ENCODE assay signal across 26 cellular contexts in genomic region chr3:122988507-122988906, GRCh38. TPM values are rescaled to one million over a fixed set of nuclear protein-coding genes. Genes with fewer than 3 reads are reported as not detected.
DNase-seq lines count a peak whose midpoint lies in the region; ATAC-seq and TF ChIP-seq lines count a peak whose summit lies in the region.
"Had no signal": no experiment of that assay in that cellular context is flagged by ENCODE, and none has a peak within 500 bp of the region (broad histone marks: within the 10 kb centered on the region; RNA-seq: fewer than 3 reads in every experiment).

No MANE protein-coding gene starts in this region.

- H4K20me1 ChIP-seq in BLaER1 (no peaks in the 10 kb centered on the region), GM23338 (replicated peaks; ENCODE audit: insufficient read depth) (no peaks in the 10 kb centered on the region)

- H2AFZ ChIP-seq in GM23338, result no peak overlapping the region
- H2AFZ ChIP-seq: PC-9 had no signal

- H3K4me1 ChIP-seq in BLaER1 (peaks cover 91% of the 10 kb centered on the region), GM23338 (ENCODE audit: insufficient read depth) (peaks cover 57% of the 10 kb centered on the region), heart left ventricle (peaks cover 0 to 51% (median 24%) of the 10 kb centered on the region in 12 donors)
- H3K4me1 ChIP-seq: adrenal gland, body of pancreas, upper lobe of left lung had no signal

- H3K4me2 ChIP-seq in BLaER1 (peak overlapping the region; percentile 62), GM23338 (peak overlapping the region; percentile 64)
- H3K4me2 ChIP-seq: PC-9 had no signal

- in situ Hi-C loops in ACHN (cut with HindIII; ENCODE audit: low pct_ligation_motif_present, low pct_unique_long_range_greater_than_20kb, low sequenced_read_pairs), result no loop called here

- no peaks in the 10 kb centered on the region; the same call in 2 of the 3 replicates for H3K36me3 Mint-ChIP-seq in GM23338 (ENCODE audit: low read depth)
- H3K36me3 Mint-ChIP-seq: stimulated activated memory B cell treated with anti-CD40 and anti-IgM and Interleukin-4, amounts not matched to agents 10 μg/mL and 1 μg/mL and 100 μg/mL, for 72 hours had no signal

- H3K27me3 Mint-ChIP-seq in GM23338 (ENCODE audit: insufficient read depth, low read depth, poor library complexity), result peaks cover 15% of the 10 kb centered on the region

- 44 to 59% (median 51%) methylated on average over 4 to 5 of the region's 5 CpGs for WGBS in heart left ventricle, 4 donors

- H3K9me3 Mint-ChIP-seq in GM23338, result no peaks in the 10 kb centered on the region
- H3K9me3 Mint-ChIP-seq: activated B cell treated with CpG ODN at 0.5 μM for 24 hours; activated T-cell treated with anti-CD3 and anti-CD28 coated beads, Interleukin-2, amount 50 U/mL, for 4 hours; stimulated activated memory B cell treated with anti-CD40 and anti-IgM and Interleukin-4, amounts not matched to agents 10 μg/mL and 1 μg/mL and 100 μg/mL, for 72 hours had no signal

- DNase-seq in GM23338 (ENCODE audit: low spot score), result no peak
- peak; percentile 62 for DNase-seq in NCI-H82 treated with DMSO at 0.1 percent for 48 hours (lab: John Stamatoyannopoulos, UW; ENCODE audit: unreplicated experiment)
- DNase-seq in heart left ventricle, result peak in 3 of 5 donors; percentile 39 to 75 (median 56)
- DNase-seq in ecto neural progenitor cell (ENCODE audit: low spot score), result no peak
- no peak for DNase-seq in KG1 (lab: John Stamatoyannopoulos, UW)
- no peak for DNase-seq in COLO829 (ENCODE audit: low spot score)
- no peak for DNase-seq in ACHN
- DNase-seq: activated B cell treated with CpG ODN at 0.5 μM for 24 hours; activated CD4-positive, alpha-beta T cell treated with anti-CD3 and anti-CD28 coated beads, Interleukin-2, amount 50 U/mL, for 1 hour; activated T-cell treated with anti-CD3 and anti-CD28 coated beads, Interleukin-2, amount 50 U/mL, for 4 hours; adrenal gland; BE2C; body of pancreas; DND-41; mammary epithelial cell; NCI-H345; PC-9; SHP77 treated with DMSO at 0.1 percent for 48 hours; sigmoid colon; stimulated activated CD4-positive, alpha-beta T cell treated with anti-CD3 and anti-CD28 coated beads, Interleukin-4, amount 100 ng/mL, for 4 hours; substantia nigra; upper lobe of left lung had no signal

- intact Hi-C loops in heart left ventricle (cut with DNase I), result loop anchor here in 1 of 10 donors (5.0 kb wide), 1 partner anchor 34 kb away; no protein-coding TSS in a partner anchor

- peaks cover 13% of the 10 kb centered on the region for H3F3A ChIP-seq in GM23338 (replicated peaks; ENCODE audit: low read depth)

- no peak overlapping the region; the same call in 2 of the 3 replicates for H3K4me3 Mint-ChIP-seq in GM23338
- H3K4me3 Mint-ChIP-seq: activated B cell treated with CpG ODN at 0.5 μM for 24 hours; activated T-cell treated with anti-CD3 and anti-CD28 coated beads, Interleukin-2, amount 50 U/mL, for 4 hours; stimulated activated memory B cell treated with anti-CD40 and anti-IgM and Interleukin-4, amounts not matched to agents 10 μg/mL and 1 μg/mL and 100 μg/mL, for 72 hours had no signal

- TF ChIP-seq POLR2A in heart left ventricle (IDR thresholded peaks at IDR 0.05), result no peak

- H3K27me3 ChIP-seq in BLaER1 (no peaks in the 10 kb centered on the region), GM23338 (ENCODE audit: insufficient read depth) (no peaks in the 10 kb centered on the region), heart left ventricle (peaks cover 0 to 4% (median 0%) of the 10 kb centered on the region in 9 donors)
- H3K27me3 ChIP-seq: body of pancreas, upper lobe of left lung had no signal

- H3K4me3 ChIP-seq in BLaER1, result no peak overlapping the region
- no peak overlapping the region for H3K4me3 ChIP-seq in GM23338
- no peak overlapping the region for H3K4me3 ChIP-seq in heart left ventricle
- H3K4me3 ChIP-seq: adrenal gland, body of pancreas, PC-9, sigmoid colon, upper lobe of left lung had no signal

- H3K27ac ChIP-seq in BLaER1 (no peak overlapping the region), GM23338 (ENCODE audit: low read depth) (no peak overlapping the region), heart left ventricle (no peak overlapping the region)
- H3K27ac ChIP-seq: adrenal gland, body of pancreas, PC-9, sigmoid colon, upper lobe of left lung had no signal

- H3K9me3 ChIP-seq in BLaER1 (no peaks in the 10 kb centered on the region), heart left ventricle (no peaks in the 10 kb centered on the region)
- H3K9me3 ChIP-seq: adrenal gland, BE2C, body of pancreas, sigmoid colon, upper lobe of left lung had no signal

- no peak for ATAC-seq in GM23338
- peak in 2 of 4 donors; percentile 40 to 62 for ATAC-seq in heart left ventricle
- ATAC-seq: activated T-cell treated with anti-CD3 and anti-CD28 coated beads, Interleukin-2, amount 50 U/mL, for 4 hours; body of pancreas; stimulated activated memory B cell treated with anti-CD40 and anti-IgM and Interleukin-4, amounts not matched to agents 10 μg/mL and 1 μg/mL and 100 μg/mL, for 72 hours had no signal

- H3K9ac ChIP-seq in BLaER1, result no peak overlapping the region

- H3K36me3 ChIP-seq in BLaER1 (no peaks in the 10 kb centered on the region), GM23338 (ENCODE audit: insufficient read depth) (no peaks in the 10 kb centered on the region), heart left ventricle (no peaks in the 10 kb centered on the region)
- H3K36me3 ChIP-seq: adrenal gland, BE2C, sigmoid colon, upper lobe of left lung had no signal

- no peaks in the 10 kb centered on the region for H3K79me2 ChIP-seq in GM23338 (replicated peaks; ENCODE audit: insufficient read depth)

- TF ChIP-seq CTCF in GM23338 (conservative IDR thresholded peaks at IDR 0.05; ENCODE audit: low read depth in 2 of 2) (no peak), heart left ventricle (IDR thresholded peaks at IDR 0.05) (no peak)

- H3K9me2 ChIP-seq in GM23338 (ENCODE audit: insufficient read depth), result 0 out of 2 replicates have a peak, but pooled peaks cover 9% of the 10 kb centered on the region

- H3K27ac Mint-ChIP-seq in GM23338, result 0 out of 2 replicates have a peak overlapping the region, but pooled peaks have one; percentile 28
- H3K27ac Mint-ChIP-seq: activated B cell treated with CpG ODN at 0.5 μM for 24 hours; stimulated activated memory B cell treated with anti-CD40 and anti-IgM and Interleukin-4, amounts not matched to agents 10 μg/mL and 1 μg/mL and 100 μg/mL, for 72 hours had no signal

- H3K4me1 Mint-ChIP-seq in GM23338, result peaks cover 72% of the 10 kb centered on the region

TF ChIP-seq in GM23338, 12 proteins besides CTCF, POLR2A, EP300 and RAD21:
- no peak for TF ChIP-seq JUNB (IDR thresholded peaks at IDR 0.05; ENCODE audit: unreplicated experiment)
- TF ChIP-seq ZNF331 (CRISPR knock-in tag; IDR thresholded peaks at IDR 0.05; ENCODE audit: low read depth), result no peak
- TF ChIP-seq EZH2 (IDR thresholded peaks at IDR 0.05; ENCODE audit: low read depth, unreplicated experiment), result no peak
- no peak for TF ChIP-seq POLR2AphosphoS5 (IDR thresholded peaks at IDR 0.05; ENCODE audit: low read depth)
- no peak for TF ChIP-seq ZNF114 (CRISPR knock-in tag; IDR thresholded peaks at IDR 0.05)
- no peak for TF ChIP-seq ETS1 (IDR thresholded peaks at IDR 0.05)
- TF ChIP-seq EZH2phosphoT487 (IDR thresholded peaks at IDR 0.05; ENCODE audit: unreplicated experiment), result no peak

RNA-seq across cellular contexts. Expression of gene SEMA5B, which starts 39.1 kb away (rescaled TPM):
- 25.4 and 26.8 TPM in 2 replicates for total RNA-seq in GM23338 (2014; rRNA removed; shearing (Covaris generic))
- polyA plus RNA-seq in GM23338 (2016; fragmentation: Nextera tagmentation; extraction: Ambion mirVana) (8.0 and 11.0 TPM in 2 replicates), heart left ventricle (1 to 10 TPM; 3.2 to 5.5 TPM)
- total RNA-seq in heart left ventricle, result 10 to 100 TPM in 3 of 9 donors, 1 to 10 TPM in 6; 2.2 to 16.7 (median 7.4) TPM
- total RNA-seq: activated T-cell treated with anti-CD3 and anti-CD28 coated beads, Interleukin-2, amount 50 U/mL, for 4 hours; HepG2; kidney epithelial cell; PC-9 had no signal
- polyA plus RNA-seq: HepG2 had no signal

Comparison
In these comparisons a context has a peak if more than half of its experiments do, and no peak if none do; other contexts are left out.
1. DNase-seq: peak in NCI-H82 treated with DMSO at 0.1 percent for 48 hours (single experiment) and heart left ventricle (3 of 5); none in GM23338 (single experiment), ecto neural progenitor cell (single experiment), KG1 (single experiment), COLO829 (single experiment) and ACHN (single experiment).